ENCODE assay signal across 22 cellular contexts in the genomic region with DNA sequence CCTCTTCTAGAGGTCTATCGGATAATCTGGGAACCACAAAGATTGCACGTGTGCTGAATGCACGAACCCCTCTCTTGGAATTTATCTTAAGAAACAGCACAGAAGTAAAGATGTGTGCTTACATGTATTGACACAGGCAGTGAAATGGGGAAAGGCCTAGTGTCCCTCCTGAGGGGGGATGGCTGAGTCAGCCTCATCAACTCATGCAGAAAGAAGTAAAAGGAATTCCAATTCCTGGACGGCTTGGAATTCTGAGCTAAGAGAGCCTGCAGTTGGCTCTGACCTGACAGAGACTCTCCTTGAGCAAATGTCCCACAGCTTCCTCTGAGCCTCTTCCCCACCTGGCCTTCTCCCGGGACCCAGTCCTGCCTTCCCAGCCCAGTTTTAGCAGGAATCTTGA.
A peak's percentile ranks its signal among the peaks of the same experiment; 100 is the strongest.
DNase-seq lines count a peak whose midpoint lies in the region; ATAC-seq and TF ChIP-seq lines count a peak whose summit lies in the region.
"Had no signal": no experiment of that assay in that cellular context is flagged by ENCODE, and none has a peak within 500 bp of the region (broad histone marks: within the 10 kb centered on the region; RNA-seq: fewer than 3 reads in every experiment).

No MANE protein-coding gene starts in this region.

- peaks cover 6% of the 10 kb centered on the region; the same call in 2 of the 3 replicates for H3K9me3 Mint-ChIP-seq in GM23338

- no peak overlapping the region for H2BK12ac ChIP-seq in trophoblast cell (ENCODE audit: low read length)

- ATAC-seq in GM23338, result no peak
- ATAC-seq in HG02623 (IDR thresholded peaks at IDR 0.05; ENCODE audit: unreplicated experiment), result no peak
- ATAC-seq: CD8-positive, alpha-beta T cell; SK-N-SH treated with all-trans-retinoic acid at 6 μM for 48 hours had no signal

- H3K79me2 ChIP-seq in GM23338 (replicated peaks; ENCODE audit: insufficient read depth) (no peaks in the 10 kb centered on the region), trophoblast cell (ENCODE audit: control insufficient read depth, insufficient read depth, low read length, poor library complexity) (no peaks in the 10 kb centered on the region)

- no peaks in the 10 kb centered on the region for H3K79me1 ChIP-seq in trophoblast cell (ENCODE audit: low read length)

- H3K36me3 ChIP-seq in GM23338 (ENCODE audit: insufficient read depth) (no peaks in the 10 kb centered on the region), kidney epithelial cell (ENCODE audit: control insufficient read depth, insufficient read depth, low read length) (no peaks in the 10 kb centered on the region), trophoblast cell (ENCODE audit: control insufficient read depth in 1 of 2, insufficient read depth in 2 of 2, low read length in 2 of 2) (no peaks in the 10 kb centered on the region)
- H3K36me3 ChIP-seq: BLaER1 treated with 17β-estradiol and CSF1 and Interleukin-3, amounts not matched to agents 10 nM and 100 nM; HAP-1; MG63 had no signal

- in situ Hi-C loops in astrocyte of the cerebellum (cut with HindIII; ENCODE audit: low sequenced_read_pairs), result no loop called here

- no peaks in the 10 kb centered on the region for H3K27me3 Mint-ChIP-seq in GM23338 (ENCODE audit: insufficient read depth, low read depth, poor library complexity)
- H3K27me3 Mint-ChIP-seq: IgD-negative memory B cell had no signal

- H2AK5ac ChIP-seq in trophoblast cell (ENCODE audit: low read length), result no peak overlapping the region

- H3K9me3 ChIP-seq in trophoblast cell (ENCODE audit: insufficient read depth, low read depth, low read length), result no peaks in the 10 kb centered on the region
- H3K9me3 ChIP-seq: HAP-1, MG63 had no signal

- no peaks in the 10 kb centered on the region for H3K27me3 ChIP-seq in GM23338 (ENCODE audit: insufficient read depth)
- H3K27me3 ChIP-seq in kidney epithelial cell (ENCODE audit: control insufficient read depth, insufficient read depth, low read length), result no peaks in the 10 kb centered on the region
- H3K27me3 ChIP-seq in trophoblast cell (ENCODE audit: insufficient read depth, low read length), result no peaks in the 10 kb centered on the region
- H3K27me3 ChIP-seq: BLaER1 treated with 17β-estradiol and CSF1 and Interleukin-3, amounts not matched to agents 10 nM and 100 nM; MG63 had no signal

- H4K91ac ChIP-seq in trophoblast cell (ENCODE audit: low read depth, low read length), result no peak overlapping the region

- H3K4me2 ChIP-seq in GM23338 (no peak overlapping the region), trophoblast cell (ENCODE audit: low read length) (no peak overlapping the region)
- H3K4me2 ChIP-seq: BLaER1 treated with 17β-estradiol and CSF1 and Interleukin-3, amounts not matched to agents 10 nM and 100 nM had no signal

- H4K20me1 ChIP-seq in GM23338 (replicated peaks; ENCODE audit: insufficient read depth), result no peaks in the 10 kb centered on the region
- H4K20me1 ChIP-seq: BLaER1 treated with 17β-estradiol and CSF1 and Interleukin-3, amounts not matched to agents 10 nM and 100 nM had no signal

- H3K4me1 ChIP-seq in GM23338 (ENCODE audit: insufficient read depth) (peaks cover 13% of the 10 kb centered on the region), trophoblast cell (ENCODE audit: control insufficient read depth in 1 of 2, insufficient read depth in 2 of 2, low read length in 2 of 2) (peaks cover 3 to 4% of the 10 kb centered on the region in 2 experiments)
- H3K4me1 ChIP-seq: BLaER1 treated with 17β-estradiol and CSF1 and Interleukin-3, amounts not matched to agents 10 nM and 100 nM; HAP-1 had no signal

- no peak overlapping the region for H3K27ac ChIP-seq in GM23338 (ENCODE audit: low read depth)
- no peak overlapping the region for H3K27ac ChIP-seq in trophoblast cell (ENCODE audit: low read depth, low read length)
- H3K27ac ChIP-seq: BLaER1 treated with 17β-estradiol and CSF1 and Interleukin-3, amounts not matched to agents 10 nM and 100 nM; HL-60 had no signal

- no peak overlapping the region for H3K18ac ChIP-seq in trophoblast cell (ENCODE audit: low read length)

- H3K4ac ChIP-seq in trophoblast cell (ENCODE audit: low read depth, low read length), result no peak overlapping the region

- no peak overlapping the region for H3K14ac ChIP-seq in trophoblast cell (ENCODE audit: low read length)

- H3K4me3 ChIP-seq in GM23338, result no peak overlapping the region
- no peak overlapping the region for H3K4me3 ChIP-seq in astrocyte of the cerebellum (ENCODE audit: low read depth, low read length)
- H3K4me3 ChIP-seq in kidney epithelial cell (ENCODE audit: low read depth, low read length), result no peak overlapping the region
- no peak overlapping the region for H3K4me3 ChIP-seq in trophoblast cell (ENCODE audit: low read depth, low read length)
- H3K4me3 ChIP-seq: BLaER1 treated with 17β-estradiol and CSF1 and Interleukin-3, amounts not matched to agents 10 nM and 100 nM; HAP-1; MG63 had no signal

- 0 out of 3 replicates have a peak, but pooled peaks cover 3% of the 10 kb centered on the region for H3K36me3 Mint-ChIP-seq in GM23338 (ENCODE audit: low read depth)
- H3K36me3 Mint-ChIP-seq: CD8-positive, alpha-beta T cell; IgD-negative memory B cell had no signal

- DNase-seq in GM23338 (ENCODE audit: low spot score) (peak; percentile 3), astrocyte of the cerebellum (ENCODE audit: low read depth) (peak; percentile 2), kidney epithelial cell (ENCODE audit: low read depth) (peak; percentile 19), trophoblast cell (no peak), NCI-H345 treated with DMSO at 0.1 percent for 48 hours (lab: John Stamatoyannopoulos, UW; ENCODE audit: unreplicated experiment) (no peak), NCI-H2227 treated with DMSO at 0.1 percent for 48 hours (lab: John Stamatoyannopoulos, UW) (no peak)
- DNase-seq: CD8-positive, alpha-beta T cell; Karpas-422; MG63; NCI-H1092; NCI-H1436 treated with DMSO at 0.1 percent for 48 hours; NCI-H2029 treated with DMSO at 0.1 percent for 48 hours; NCI-H2171 treated with DMSO at 0.1 percent for 48 hours; NK-92 treated with Interleukin-12 subunit alpha and Interleukin-12 subunit beta, amount 100 ng/mL, for 24 hours; RPMI8226; SHP77 treated with DMSO at 0.1 percent for 48 hours had no signal

- no peaks in the 10 kb centered on the region for H3F3A ChIP-seq in GM23338 (replicated peaks; ENCODE audit: low read depth)

- H4K8ac ChIP-seq in trophoblast cell (ENCODE audit: low read depth, low read length), result no peak overlapping the region

- no peak overlapping the region for H4K12ac ChIP-seq in trophoblast cell (ENCODE audit: low read depth, low read length)

- no peak overlapping the region for H3K4me3 Mint-ChIP-seq in GM23338
- H3K4me3 Mint-ChIP-seq: CD8-positive, alpha-beta T cell; IgD-negative memory B cell had no signal

- TF ChIP-seq CTCF in GM23338 (conservative IDR thresholded peaks at IDR 0.05; ENCODE audit: low read depth in 2 of 2) (no peak), astrocyte of the cerebellum (IDR thresholded peaks at IDR 0.05; ENCODE audit: low read depth, low read length, missing control alignments) (no peak), kidney epithelial cell (IDR thresholded peaks at IDR 0.05; ENCODE audit: insufficient read depth, low read length, poor library complexity, severe bottlenecking) (no peak)

- WGBS in trophoblast cell (ENCODE audit: extremely low coverage, insufficient coverage, insufficient read length), result no CpG with 5 or more reads among the region's 5 CpGs

- peak overlapping the region; percentile 63; the same call in 1 of the 2 replicates for H2AFZ ChIP-seq in GM23338
- H2AFZ ChIP-seq in trophoblast cell (ENCODE audit: insufficient read depth, low read length, poor library complexity), result peak overlapping the region; percentile 33

- H2BK120ac ChIP-seq in trophoblast cell (ENCODE audit: insufficient read depth, low read length, poor library complexity), result no peak overlapping the region

- H3K23ac ChIP-seq in trophoblast cell (ENCODE audit: low read length), result no peak overlapping the region

- peaks cover 4% of the 10 kb centered on the region; the same call in 1 of the 2 replicates for H3K9me2 ChIP-seq in GM23338 (ENCODE audit: insufficient read depth)

- H3K4me1 Mint-ChIP-seq in GM23338, result peaks cover 21% of the 10 kb centered on the region
- H3K4me1 Mint-ChIP-seq: IgD-negative memory B cell had no signal

- H3K27ac Mint-ChIP-seq in GM23338, result peak overlapping the region; percentile 20; the same call in 1 of the 2 replicates
- H3K27ac Mint-ChIP-seq: CD8-positive, alpha-beta T cell; IgD-negative memory B cell had no signal

- no peak overlapping the region for H2BK5ac ChIP-seq in trophoblast cell (ENCODE audit: low read depth, low read length, poor library complexity)

- H3K9ac ChIP-seq in trophoblast cell (ENCODE audit: low read length), result no peak overlapping the region
- H3K9ac ChIP-seq: BLaER1 treated with 17β-estradiol and CSF1 and Interleukin-3, amounts not matched to agents 10 nM and 100 nM had no signal

TF ChIP-seq in GM23338, 12 proteins besides CTCF, POLR2A, EP300 and RAD21:
- no peak for TF ChIP-seq EZH2 (IDR thresholded peaks at IDR 0.05; ENCODE audit: low read depth, unreplicated experiment)
- no peak for TF ChIP-seq EZH2phosphoT487 (IDR thresholded peaks at IDR 0.05; ENCODE audit: unreplicated experiment)
- no peak for TF ChIP-seq ZNF331 (CRISPR knock-in tag; IDR thresholded peaks at IDR 0.05; ENCODE audit: low read depth)

Comparison
In these comparisons a context has a peak if more than half of its experiments do, and no peak if none do; other contexts are left out.
1. DNase-seq: peak in GM23338 (single experiment), astrocyte of the cerebellum (single experiment) and kidney epithelial cell (single experiment); none in trophoblast cell (0 of 2), NCI-H345 treated with DMSO at 0.1 percent for 48 hours (single experiment) and NCI-H2227 treated with DMSO at 0.1 percent for 48 hours (single experiment).